Comparison of ENCODE assay signal across 8 cellular contexts in genomic region chr17:59154721-59155438, GRCh38. TPM values are rescaled to one million over a fixed set of nuclear protein-coding genes. Genes with fewer than 3 reads are reported as not detected.
DNase-seq lines count a peak whose midpoint lies in the region; ATAC-seq and TF ChIP-seq lines count a peak whose summit lies in the region.

A gene with protein sequence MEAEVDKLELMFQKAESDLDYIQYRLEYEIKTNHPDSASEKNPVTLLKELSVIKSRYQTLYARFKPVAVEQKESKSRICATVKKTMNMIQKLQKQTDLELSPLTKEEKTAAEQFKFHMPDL (minus strand): TSS chr17:59155186. CDS start chr17:59155163, 23 bp downstream.

- H3K56ac ChIP-seq in mesendoderm (ENCODE audit: low read length), result peak within 1 kb of the TSS; percentile 98

- no CpG with 5 or more reads among the region's 39 CpGs for WGBS in mesendoderm (ENCODE audit: extremely low coverage, insufficient coverage, low lambda C conversion rate)

- peak; percentile 73 for TF ChIP-seq POLR2A in GM19099 (IDR thresholded peaks at IDR 0.05; ENCODE audit: extremely low read depth, insufficient read length, low read depth)

- H3K4me3 ChIP-seq in AG04450 (ENCODE audit: low read depth, low read length) (peak within 1 kb of the TSS; percentile 92), duodenal mucosa (ENCODE audit: low read depth in 1 of 2, low read length in 2 of 2) (peak within 1 kb of the TSS; percentile 86 to 99), mesendoderm (ENCODE audit: low read length) (peak within 1 kb of the TSS; percentile 92)

- H2BK5ac ChIP-seq in mesendoderm (ENCODE audit: low read length), result peak within 1 kb of the TSS; percentile 60

- peaks cover 55% of the 10 kb centered on the region for H3K79me2 ChIP-seq in mesendoderm (ENCODE audit: control insufficient read depth, insufficient read depth, low read length)

- H2BK120ac ChIP-seq in mesendoderm (ENCODE audit: low read depth, low read length), result peak within 1 kb of the TSS; percentile 93

- no peak for TF ChIP-seq CTCF in AG04450 (IDR thresholded peaks at IDR 0.05; ENCODE audit: low read depth, low read length)

- CTCF ChIA-PET in AG04450 (lab: Charles Lee), result interaction anchor here (0.9 kb wide), 1 partner anchor 11 kb away, joined by 4 read pairs; no protein-coding TSS in a partner anchor

- H3K4me2 ChIP-seq in mesendoderm (ENCODE audit: low read length), result peak within 1 kb of the TSS; percentile 35

- H4K8ac ChIP-seq in mesendoderm (ENCODE audit: low read depth, low read length), result no peak within 1 kb of the TSS

- H3K4ac ChIP-seq in mesendoderm (ENCODE audit: low read depth, low read length), result peak within 1 kb of the TSS; percentile 93

- peak; percentile 82 for ATAC-seq in HG03354 (IDR thresholded peaks at IDR 0.05; ENCODE audit: poor library complexity, severe bottlenecking, unreplicated experiment)

- no peak within 1 kb of the TSS for H3K23ac ChIP-seq in mesendoderm (ENCODE audit: low read length)

- no peaks in the 10 kb centered on the region for H3K36me3 ChIP-seq in duodenal mucosa (ENCODE audit: control insufficient read depth in 1 of 2, insufficient read depth in 2 of 2, low read length in 2 of 2)
- H3K36me3 ChIP-seq in mesendoderm (ENCODE audit: control insufficient read depth, insufficient read depth, low read length), result no peaks in the 10 kb centered on the region

- H4K5ac ChIP-seq in mesendoderm (ENCODE audit: low read length), result peak within 1 kb of the TSS; percentile 84

- H3K4me1 ChIP-seq in duodenal mucosa (ENCODE audit: control insufficient read depth in 1 of 2, insufficient read depth in 2 of 2, low read length in 2 of 2), result peaks cover 12 to 23% of the 10 kb centered on the region in 2 donors
- H3K4me1 ChIP-seq in mesendoderm (ENCODE audit: control insufficient read depth, low read depth, low read length), result peaks cover 2% of the 10 kb centered on the region

- H2BK15ac ChIP-seq in mesendoderm (replicated peaks; ENCODE audit: low read depth), result no peak within 1 kb of the TSS

- H3K9me3 ChIP-seq in AG04450 (ENCODE audit: control insufficient read depth, insufficient read depth, low read length) (no peaks in the 10 kb centered on the region), duodenal mucosa (ENCODE audit: control insufficient read depth in 1 of 2, low read length in 2 of 2) (no peaks in the 10 kb centered on the region)

- H3K27ac ChIP-seq in AG04450 (ENCODE audit: low read depth, low read length) (peak within 1 kb of the TSS; percentile 97), duodenal mucosa (ENCODE audit: low read depth, low read length) (peak within 1 kb of the TSS; percentile 46), mesendoderm (ENCODE audit: low read depth, low read length) (peak within 1 kb of the TSS; percentile 94)

- no peak for DNase-seq in AG04450 (ENCODE audit: low read depth, low spot score)
- DNase-seq in NCI-H446 treated with DMSO at 0.1 percent for 48 hours (lab: John Stamatoyannopoulos, UW), result peak; percentile 100
- peak; percentile 96 to 97 for DNase-seq in activated CD4-positive, alpha-beta T cell treated with anti-CD3 and anti-CD28 coated beads, Interleukin-2, amount 50 U/mL, for 4 hours
- peak; percentile 100 for DNase-seq in mesendoderm
- peak; percentile 96 for DNase-seq in stimulated activated CD8-positive, alpha-beta memory T cell treated with anti-CD3 and anti-CD28 coated beads, Interleukin-15, amount 100 ng/mL, for 1 hour (ENCODE audit: low read depth)

- H3K79me1 ChIP-seq in mesendoderm (ENCODE audit: low read length), result peaks cover 10% of the 10 kb centered on the region

- H3K9ac ChIP-seq in duodenal mucosa (ENCODE audit: low read depth in 1 of 2, low read length in 2 of 2), result peak within 1 kb of the TSS; percentile 65 to 73
- peak within 1 kb of the TSS; percentile 93 for H3K9ac ChIP-seq in mesendoderm (ENCODE audit: low read length)

- peak within 1 kb of the TSS; percentile 73 for H3K18ac ChIP-seq in mesendoderm (ENCODE audit: low read length)

- POLR2A ChIA-PET in AG04450 (lab: Yijun Ruan, JAX), result interaction anchor here (0.9 to 2.1 kb wide), 4 partner anchors 48 to 524 kb away, joined by 3 to 12 read pairs (median 6); partner anchors contain the start of gene TRIM37

- no peak within 1 kb of the TSS for H2AK5ac ChIP-seq in mesendoderm (ENCODE audit: low read length)

- no peaks in the 10 kb centered on the region for H3K27me3 ChIP-seq in AG04450 (ENCODE audit: control insufficient read depth, insufficient read depth, low read length)
- no peaks in the 10 kb centered on the region for H3K27me3 ChIP-seq in duodenal mucosa (ENCODE audit: control insufficient read depth in 1 of 2, insufficient read depth in 2 of 2, low read length in 2 of 2)
- H3K27me3 ChIP-seq in mesendoderm (ENCODE audit: insufficient read depth, low read length, poor library complexity), result no peaks in the 10 kb centered on the region

RNA-seq across cellular contexts. Expression of the gene that starts here (rescaled TPM):
- polyA plus RNA-seq in AG04450 (2011; rRNA removed), result 32.4 and 45.4 TPM in 2 replicates
- 17.1 and 29.0 TPM in 2 replicates for polyA minus RNA-seq in AG04450 (2011; rRNA and poly(A)+ RNA removed)
- 226 TPM for polyA plus RNA-seq in mesendoderm (2013, experiment 1 of 2)
- polyA plus RNA-seq in mesendoderm (2013, experiment 2 of 2), result 227 TPM

Comparison
In these comparisons a context has a peak if more than half of its experiments do, and no peak if none do; other contexts are left out.
1. H3K27ac ChIP-seq: peak in every context shown above with its lines; median percentile 97 in AG04450; 94 in mesendoderm; 46 in duodenal mucosa.